In genomic region chr1:109231085-109231484, GRCh38 we compare ENCODE assay signal across 25 cellular contexts. TPM values are rescaled to one million over a fixed set of nuclear protein-coding genes. Genes with fewer than 3 reads are reported as not detected.
DNase-seq lines count a peak whose midpoint lies in the region; ATAC-seq and TF ChIP-seq lines count a peak whose summit lies in the region.
"Had no signal": no experiment of that assay in that cellular context is flagged by ENCODE, and none has a peak within 500 bp of the region (broad histone marks: within the 10 kb centered on the region; RNA-seq: fewer than 3 reads in every experiment).

No MANE protein-coding gene starts in this region.

- CTCF ChIA-PET in OCI-LY7 (lab: Charles Lee; ENCODE audit: unreplicated experiment): interaction anchor here (0.9 kb wide), 1 partner anchor 9 kb away, joined by 3 read pairs; no protein-coding TSS in a partner anchor

- no peak overlapping the region for H2AFZ ChIP-seq in OCI-LY7 (ENCODE audit: low read length)

- H3K9me2 ChIP-seq in OCI-LY7 (ENCODE audit: insufficient read depth, low read length): no peaks in the 10 kb centered on the region

- H3K9me3 ChIP-seq in OCI-LY7 (ENCODE audit: low read length): no peaks in the 10 kb centered on the region
- H3K9me3 ChIP-seq: gastroesophageal sphincter, stomach had no signal

- peaks cover 87% of the 10 kb centered on the region for H3K36me3 Mint-ChIP-seq in activated T-cell treated with anti-CD3 and anti-CD28 coated beads, Interleukin-2, amount 50 U/mL, for 24 hours (ENCODE audit: low read depth)
- H3K36me3 Mint-ChIP-seq in activated T-cell treated with anti-CD3 and anti-CD28 coated beads, Interleukin-2, amount 50 U/mL, for 4 hours (ENCODE audit: insufficient read depth): peaks cover 43% of the 10 kb centered on the region
- H3K36me3 Mint-ChIP-seq in endothelial cell (ENCODE audit: low read depth, unreplicated experiment): peaks cover 39% of the 10 kb centered on the region

- DNase-seq in activated T-cell treated with anti-CD3 and anti-CD28 coated beads, Interleukin-2, amount 50 U/mL, for 24 hours: no peak
- no peak for DNase-seq in activated T-cell treated with anti-CD3 and anti-CD28 coated beads, Interleukin-2, amount 50 U/mL, for 4 hours
- DNase-seq in OCI-LY7 (ENCODE audit: low spot score): no peak
- DNase-seq in endothelial cell (ENCODE audit: low spot score): no peak
- DNase-seq in superior temporal gyrus (ENCODE audit: extremely low spot score): peak; percentile 60
- no peak for DNase-seq in NOMO-1 treated with dmso at 0.1 percent for 144 hours (lab: John Stamatoyannopoulos, UW; ENCODE audit: unreplicated experiment)
- DNase-seq in NCI-H1694 (lab: John Stamatoyannopoulos, UW): no peak
- DNase-seq: activated B cell treated with CpG ODN at 0.5 μM for 24 hours; activated CD4-positive, alpha-beta T cell treated with anti-CD3 and anti-CD28 coated beads, Interleukin-2, amount 50 U/mL, for 4 hours; activated CD8-positive, alpha-beta memory T cell treated with anti-CD3 and anti-CD28 coated beads, Interleukin-2, amount 50 U/mL, for 4 hours; DMS79; GDM1; midbrain; naive thymus-derived CD4-positive, alpha-beta T cell; NCI-H1417 treated with DMSO at 0.1 percent for 48 hours; NCI-H2171 treated with DMSO at 0.1 percent for 48 hours; NCI-H524 treated with DMSO at 0.1 percent for 48 hours; stomach had no signal

- H3K27me3 Mint-ChIP-seq in activated T-cell treated with anti-CD3 and anti-CD28 coated beads, Interleukin-2, amount 50 U/mL, for 24 hours: no peaks in the 10 kb centered on the region
- H3K27me3 Mint-ChIP-seq in activated T-cell treated with anti-CD3 and anti-CD28 coated beads, Interleukin-2, amount 50 U/mL, for 4 hours (ENCODE audit: low read depth): no peaks in the 10 kb centered on the region
- no peaks in the 10 kb centered on the region for H3K27me3 Mint-ChIP-seq in endothelial cell (ENCODE audit: unreplicated experiment)
- H3K27me3 Mint-ChIP-seq: activated B cell treated with CpG ODN at 0.5 μM for 24 hours; activated T-helper 17 cell treated with anti-CD3 and anti-CD28 coated beads, Interleukin-2, amount 50 U/mL, for 72 hours; central memory CD8-positive, alpha-beta T cell; naive thymus-derived CD4-positive, alpha-beta T cell; type B pancreatic cell had no signal

- BruUV-seq in OCI-LY7 (replicated peaks; lab: Mats Ljungman, UMichigan): TSS peak; percentile 46

- peak overlapping the region; percentile 57 for H3K27ac Mint-ChIP-seq in activated T-cell treated with anti-CD3 and anti-CD28 coated beads, Interleukin-2, amount 50 U/mL, for 24 hours
- no peak overlapping the region for H3K27ac Mint-ChIP-seq in endothelial cell (ENCODE audit: unreplicated experiment)
- H3K27ac Mint-ChIP-seq: activated B cell treated with CpG ODN at 0.5 μM for 24 hours; activated T-helper 17 cell treated with anti-CD3 and anti-CD28 coated beads, Interleukin-2, amount 50 U/mL, for 72 hours; type B pancreatic cell had no signal

- H4K20me1 ChIP-seq in OCI-LY7 (ENCODE audit: insufficient read depth, low read length): no peaks in the 10 kb centered on the region

- H3K79me2 ChIP-seq in OCI-LY7 (ENCODE audit: insufficient read depth, low read depth, low read length): 0 out of 2 replicates have a peak, but pooled peaks cover 2% of the 10 kb centered on the region

- POLR2A ChIA-PET in OCI-LY7 (lab: Charles Lee): interaction anchor here (1.1 to 1.4 kb wide), 2 partner anchors 13 to 14 kb away, joined by 3 read pairs; no protein-coding TSS in a partner anchor

- no peaks in the 10 kb centered on the region for H3K9me3 Mint-ChIP-seq in activated T-cell treated with anti-CD3 and anti-CD28 coated beads, Interleukin-2, amount 50 U/mL, for 24 hours
- no peaks in the 10 kb centered on the region for H3K9me3 Mint-ChIP-seq in activated T-cell treated with anti-CD3 and anti-CD28 coated beads, Interleukin-2, amount 50 U/mL, for 4 hours
- H3K9me3 Mint-ChIP-seq in endothelial cell (ENCODE audit: unreplicated experiment): no peaks in the 10 kb centered on the region
- H3K9me3 Mint-ChIP-seq: activated B cell treated with CpG ODN at 0.5 μM for 24 hours; activated naive CD4-positive, alpha-beta T cell treated with anti-CD3 and anti-CD28 coated beads, Interleukin-2, amount 50 U/mL, for 72 hours; activated T-helper 17 cell treated with anti-CD3 and anti-CD28 coated beads, Interleukin-2, amount 50 U/mL, for 72 hours; central memory CD8-positive, alpha-beta T cell; naive thymus-derived CD4-positive, alpha-beta T cell; type B pancreatic cell had no signal

- H3K36me3 ChIP-seq in OCI-LY7 (ENCODE audit: insufficient read depth, low read length): peaks cover 89% of the 10 kb centered on the region

- peaks cover 3% of the 10 kb centered on the region for H3K4me1 Mint-ChIP-seq in activated T-cell treated with anti-CD3 and anti-CD28 coated beads, Interleukin-2, amount 50 U/mL, for 24 hours (ENCODE audit: low read depth)
- H3K4me1 Mint-ChIP-seq in activated T-cell treated with anti-CD3 and anti-CD28 coated beads, Interleukin-2, amount 50 U/mL, for 4 hours (ENCODE audit: low read depth): peaks cover 3% of the 10 kb centered on the region
- H3K4me1 Mint-ChIP-seq in endothelial cell (ENCODE audit: unreplicated experiment): no peaks in the 10 kb centered on the region
- H3K4me1 Mint-ChIP-seq: activated B cell treated with CpG ODN at 0.5 μM for 24 hours; central memory CD8-positive, alpha-beta T cell had no signal

- no peak overlapping the region for H3K4me3 Mint-ChIP-seq in activated T-cell treated with anti-CD3 and anti-CD28 coated beads, Interleukin-2, amount 50 U/mL, for 24 hours
- no peak overlapping the region for H3K4me3 Mint-ChIP-seq in activated T-cell treated with anti-CD3 and anti-CD28 coated beads, Interleukin-2, amount 50 U/mL, for 4 hours
- peak overlapping the region; percentile 44 for H3K4me3 Mint-ChIP-seq in endothelial cell (ENCODE audit: unreplicated experiment)
- H3K4me3 Mint-ChIP-seq: activated B cell treated with CpG ODN at 0.5 μM for 24 hours; activated T-helper 17 cell treated with anti-CD3 and anti-CD28 coated beads, Interleukin-2, amount 50 U/mL, for 72 hours; central memory CD8-positive, alpha-beta T cell; naive thymus-derived CD4-positive, alpha-beta T cell; type B pancreatic cell had no signal

- no peak for ATAC-seq in activated T-cell treated with anti-CD3 and anti-CD28 coated beads, Interleukin-2, amount 50 U/mL, for 4 hours
- no peak for ATAC-seq in HG02798 (IDR thresholded peaks at IDR 0.05; ENCODE audit: poor library complexity, unreplicated experiment)
- ATAC-seq: activated naive CD4-positive, alpha-beta T cell treated with anti-CD3 and anti-CD28 coated beads, Interleukin-2, amount 50 U/mL, for 72 hours; activated T-helper 17 cell treated with anti-CD3 and anti-CD28 coated beads, Interleukin-2, amount 50 U/mL, for 72 hours; gastroesophageal sphincter; naive thymus-derived CD4-positive, alpha-beta T cell had no signal

- H3K4me3 ChIP-seq in OCI-LY7 (ENCODE audit: low read depth, low read length, poor library complexity, severe bottlenecking): no peak overlapping the region
- H3K4me3 ChIP-seq: gastroesophageal sphincter, skin epidermis, stomach had no signal

- TF ChIP-seq CTCF in OCI-LY7 (conservative IDR thresholded peaks at IDR 0.05; ENCODE audit: low read length) (no peak), endothelial cell (IDR thresholded peaks at IDR 0.05; ENCODE audit: unreplicated experiment) (no peak)

- H3K4me2 ChIP-seq in OCI-LY7 (ENCODE audit: low read length): no peak overlapping the region

- no peaks in the 10 kb centered on the region for H3K4me1 ChIP-seq in OCI-LY7 (ENCODE audit: insufficient read depth, low read length, poor library complexity, severe bottlenecking)

- no peak overlapping the region for H3K27ac ChIP-seq in OCI-LY7 (ENCODE audit: low read depth, low read length, poor library complexity, severe bottlenecking)
- H3K27ac ChIP-seq: gastroesophageal sphincter, skin epidermis, stomach had no signal

- intact Hi-C loops in OCI-LY7 (cut with micrococcal nuclease; ENCODE audit: unreplicated experiment): no loop called here

RNA-seq across cellular contexts. Expression of gene SARS1, which starts 17.4 kb away (rescaled TPM):
- total RNA-seq in activated T-cell treated with anti-CD3 and anti-CD28 coated beads, Interleukin-2, amount 50 U/mL, for 4 hours: 100 to 1,000 TPM; 166 to 207 (median 201) TPM
- total RNA-seq in OCI-LY7 (2014; rRNA removed; shearing (Covaris generic)): 277 and 295 TPM in 2 replicates
- total RNA-seq in OCI-LY7 (2022) (290 and 323 TPM in 2 replicates), endothelial cell (ENCODE audit: unreplicated experiment) (125 TPM)

RNA-seq across cellular contexts. Expression of gene CELSR2, which starts 18.3 kb away (rescaled TPM):
- total RNA-seq in activated T-cell treated with anti-CD3 and anti-CD28 coated beads, Interleukin-2, amount 50 U/mL, for 4 hours: 1 to 10 TPM; 1.4 to 2.2 (median 1.5) TPM
- total RNA-seq in OCI-LY7 (2014; rRNA removed; shearing (Covaris generic)): 5.0 and 6.9 TPM in 2 replicates
- total RNA-seq in OCI-LY7 (2022) (12.5 and 13.0 TPM in 2 replicates), endothelial cell (ENCODE audit: unreplicated experiment) (1.6 TPM)

RNA-seq across cellular contexts. Expression of gene PSRC1, which starts 51.9 kb away (rescaled TPM):
- under 1 TPM; 0.24 to 0.51 (median 0.37) TPM for total RNA-seq in activated T-cell treated with anti-CD3 and anti-CD28 coated beads, Interleukin-2, amount 50 U/mL, for 4 hours
- total RNA-seq in OCI-LY7 (2014; rRNA removed; shearing (Covaris generic)): 42.7 and 44.5 TPM in 2 replicates
- 40.7 and 43.7 TPM in 2 replicates for total RNA-seq in OCI-LY7 (2022)
- 9.7 TPM for total RNA-seq in endothelial cell (ENCODE audit: unreplicated experiment)
- total RNA-seq: activated B cell treated with CpG ODN at 0.5 μM for 24 hours had no signal
